In the genomic region with DNA sequence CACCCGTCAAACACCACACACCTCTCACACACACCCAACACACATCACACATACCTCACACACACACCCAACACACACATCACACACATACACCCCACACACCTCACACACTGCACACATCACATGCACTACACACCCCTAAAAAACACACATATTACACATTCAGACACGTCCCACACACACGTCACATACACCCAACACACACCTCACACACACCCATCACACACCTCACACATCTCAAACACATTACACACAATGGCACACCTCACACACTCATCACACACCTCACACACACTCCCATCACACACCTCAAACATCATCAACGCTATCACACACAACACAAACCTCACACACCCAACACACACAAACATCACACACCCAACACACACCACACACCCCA, we compare ENCODE assay signal across 23 cellular contexts.
"Had no signal": no experiment of that assay in that cellular context is flagged by ENCODE, and none has a peak within 500 bp of the region (broad histone marks: within the 10 kb centered on the region; RNA-seq: fewer than 3 reads in every experiment).

No MANE protein-coding gene starts in this region.

- H3K27ac ChIP-seq: brain microvascular endothelial cell, colonic mucosa, Peyer's patch had no signal

- ATAC-seq: activated T-helper 17 cell treated with anti-CD3 and anti-CD28 coated beads, Interleukin-2, amount 50 U/mL, for 72 hours; T-helper 17 cell had no signal

- H3K4me1 ChIP-seq: colonic mucosa, Peyer's patch had no signal

- H3K36me3 ChIP-seq: brain microvascular endothelial cell, colonic mucosa, Peyer's patch had no signal

- DNase-seq: activated B cell treated with CpG ODN at 0.5 μM for 24 hours; activated CD4-positive, alpha-beta T cell treated with anti-CD3 and anti-CD28 coated beads for 1 hour; activated CD4-positive, alpha-beta T cell treated with anti-CD3 and anti-CD28 coated beads, Interleukin-2, amount 10 ng/mL, durations not matched to agents 24 days and 14 days; activated CD4-positive, alpha-beta T cell treated with anti-CD3 and anti-CD28 coated beads, Interleukin-2, amount 50 U/mL, for 48 hours; activated naive CD4-positive, alpha-beta T cell treated with anti-CD3 and anti-CD28 coated beads for 36 hours; activated T-cell treated with anti-CD3 and anti-CD28 coated beads for 4 hours; activated T-cell treated with anti-CD3 and anti-CD28 coated beads, Interleukin-2, amount 50 U/mL, for 48 hours; amygdala; brain microvascular endothelial cell; colonic mucosa; NCI-H1092; NCI-H1417; NCI-H2107; NCI-H2171 treated with DMSO at 0.1 percent for 48 hours; NCI-H226; NCI-H526 treated with DMSO at 0.1 percent for 48 hours; NCI-H82; OCI-M1; Peyer's patch; SHP77 treated with DMSO at 0.1 percent for 48 hours; T-helper 17 cell; T-helper 9 cell had no signal

- H3K27me3 ChIP-seq: brain microvascular endothelial cell, colonic mucosa, Peyer's patch had no signal

- H3K4me3 ChIP-seq: colonic mucosa, Peyer's patch had no signal

- H3K9me3 ChIP-seq: colonic mucosa had no signal
